In genomic region chr1:201262963-201263608, GRCh38 we compare ENCODE assay signal across 16 cellular contexts. TPM values are rescaled to one million over a fixed set of nuclear protein-coding genes. Genes with fewer than 3 reads are reported as not detected.
A peak's percentile ranks its signal among the peaks of the same experiment; 100 is the strongest.
DNase-seq lines count a peak whose midpoint lies in the region; ATAC-seq and TF ChIP-seq lines count a peak whose summit lies in the region.
"Had no signal": no experiment of that assay in that cellular context is flagged by ENCODE, and none has a peak within 500 bp of the region (broad histone marks: within the 10 kb centered on the region; RNA-seq: fewer than 3 reads in every experiment).

No MANE protein-coding gene starts in this region.

- H3K36me3 Mint-ChIP-seq in activated CD4-positive, alpha-beta T cell treated with anti-CD3 and anti-CD28 coated beads, Interleukin-2, amount 10 ng/mL, durations not matched to agents 7 days and 5 days (ENCODE audit: low read depth), result no peaks in the 10 kb centered on the region

- H3K4me3 ChIP-seq in right atrium auricular region (no peak overlapping the region), left ventricle myocardium inferior (no peak overlapping the region), colonic mucosa (no peak overlapping the region)
- H3K4me3 ChIP-seq: BLaER1, K562, PC-9 had no signal

- CTCF ChIA-PET in activated CD4-positive, alpha-beta T cell treated with anti-CD3 and anti-CD28 coated beads, Interleukin-2, amount 10 ng/mL, durations not matched to agents 7 days and 5 days (lab: Charles Lee), result interaction anchor here (0.8 to 2.1 kb wide), 2 partner anchors 9 to 16 kb away, joined by 4 read pairs; no protein-coding TSS in a partner anchor

- H3K27me3 Mint-ChIP-seq in activated CD4-positive, alpha-beta T cell treated with anti-CD3 and anti-CD28 coated beads, Interleukin-2, amount 10 ng/mL, durations not matched to agents 7 days and 5 days, result peaks cover 25% of the 10 kb centered on the region

- H3K27ac Mint-ChIP-seq in activated CD4-positive, alpha-beta T cell treated with anti-CD3 and anti-CD28 coated beads, Interleukin-2, amount 10 ng/mL, durations not matched to agents 7 days and 5 days, result no peak overlapping the region

- H3K4me1 Mint-ChIP-seq in activated CD4-positive, alpha-beta T cell treated with anti-CD3 and anti-CD28 coated beads, Interleukin-2, amount 10 ng/mL, durations not matched to agents 7 days and 5 days, result peaks cover 2% of the 10 kb centered on the region

- no peak overlapping the region for H3K27ac ChIP-seq in right atrium auricular region
- H3K27ac ChIP-seq in left ventricle myocardium inferior (replicated peaks), result no peak overlapping the region
- no peak overlapping the region for H3K27ac ChIP-seq in colonic mucosa
- H3K27ac ChIP-seq: BLaER1, PC-9 had no signal

- DNase-seq in right atrium auricular region (ENCODE audit: low spot score) (peak; percentile 46), left ventricle myocardium inferior (no peak), colonic mucosa (peak; percentile 14), mesenteric fat pad (ENCODE audit: low spot score) (peak; percentile 62)
- no peak for DNase-seq in stimulated activated CD4-positive, alpha-beta T cell treated with anti-CD3 and anti-CD28 coated beads, Interleukin-2, amount 100 ng/mL, for 48 hours
- no peak for DNase-seq in activated CD4-positive, alpha-beta T cell treated with anti-CD3 and anti-CD28 coated beads, Interleukin-2, amount 10 ng/mL, durations not matched to agents 7 days and 5 days
- DNase-seq: DMS 273 treated with DMSO at 0.1 percent for 48 hours, NCI-H1048, NCI-H187, NCI-H446, PC-9, SIG-M5 had no signal

- peaks cover 0 to 15% of the 10 kb centered on the region in 2 donors for H3K4me1 ChIP-seq in right atrium auricular region
- peaks cover 13% of the 10 kb centered on the region for H3K4me1 ChIP-seq in left ventricle myocardium inferior
- H3K4me1 ChIP-seq in colonic mucosa, result peaks cover 3% of the 10 kb centered on the region

- intact Hi-C loops in left ventricle myocardium inferior (cut with micrococcal nuclease), result no loop called here
- intact Hi-C loops in colonic mucosa (cut with DNase I), result no loop called here

- H3K27me3 ChIP-seq in right atrium auricular region (no peaks in the 10 kb centered on the region), left ventricle myocardium inferior (ENCODE audit: low read depth) (peaks cover 71% of the 10 kb centered on the region), colonic mucosa (no peaks in the 10 kb centered on the region)

- no peaks in the 10 kb centered on the region for H3K36me3 ChIP-seq in right atrium auricular region
- no peaks in the 10 kb centered on the region for H3K36me3 ChIP-seq in left ventricle myocardium inferior
- H3K36me3 ChIP-seq in colonic mucosa, result no peaks in the 10 kb centered on the region
- H3K36me3 ChIP-seq: BLaER1 had no signal

- POLR2A ChIA-PET in activated CD4-positive, alpha-beta T cell treated with anti-CD3 and anti-CD28 coated beads, Interleukin-2, amount 10 ng/mL, durations not matched to agents 7 days and 5 days (lab: Charles Lee), result no interaction called here

- TF ChIP-seq CTCF in right atrium auricular region (IDR thresholded peaks at IDR 0.05) (no peak), left ventricle myocardium inferior (IDR thresholded peaks at IDR 0.05; ENCODE audit: borderline replicate concordance) (no peak), colonic mucosa (IDR thresholded peaks at IDR 0.05) (no peak)

- H3K4me3 Mint-ChIP-seq in activated CD4-positive, alpha-beta T cell treated with anti-CD3 and anti-CD28 coated beads, Interleukin-2, amount 10 ng/mL, durations not matched to agents 7 days and 5 days, result no peak overlapping the region

- H3K9ac ChIP-seq in colonic mucosa (ENCODE audit: low read depth in 2 of 2, low read length in 2 of 2), result no peak overlapping the region
- H3K9ac ChIP-seq: BLaER1 had no signal

- ATAC-seq in GM18873 (IDR thresholded peaks at IDR 0.05; ENCODE audit: low FRiP score, unreplicated experiment), result no peak
- ATAC-seq: K562 had no signal

- H3K9me3 ChIP-seq in right atrium auricular region (no peaks in the 10 kb centered on the region), left ventricle myocardium inferior (replicated peaks) (no peaks in the 10 kb centered on the region), colonic mucosa (no peaks in the 10 kb centered on the region)
- H3K9me3 ChIP-seq: BLaER1 had no signal

- H3K9me3 Mint-ChIP-seq in activated CD4-positive, alpha-beta T cell treated with anti-CD3 and anti-CD28 coated beads, Interleukin-2, amount 10 ng/mL, durations not matched to agents 7 days and 5 days, result no peaks in the 10 kb centered on the region

RNA-seq across cellular contexts. Expression of gene PKP1, which starts 20.2 kb away (rescaled TPM):
- total RNA-seq in right atrium auricular region (1 to 10 TPM in 1 of 2 donors, not detected in 1; 2.3 TPM), left ventricle myocardium inferior (0.38 TPM), colonic mucosa (under 1 TPM; 0.54 to 0.74 TPM), mesenteric fat pad (11.5 TPM)
- total RNA-seq in activated CD4-positive, alpha-beta T cell treated with anti-CD3 and anti-CD28 coated beads, Interleukin-2, amount 10 ng/mL, durations not matched to agents 7 days and 5 days, result not detected
- total RNA-seq: H4, K562 had no signal

Comparison
In these comparisons a context has a peak if more than half of its experiments do, and no peak if none do; other contexts are left out.
1. DNase-seq: peak in right atrium auricular region (single experiment), colonic mucosa (single experiment) and mesenteric fat pad (single experiment); none in left ventricle myocardium inferior (single experiment), stimulated activated CD4-positive, alpha-beta T cell treated with anti-CD3 and anti-CD28 coated beads, Interleukin-2, amount 100 ng/mL, for 48 hours (0 of 2) and activated CD4-positive, alpha-beta T cell treated with anti-CD3 and anti-CD28 coated beads, Interleukin-2, amount 10 ng/mL, durations not matched to agents 7 days and 5 days (single experiment).